8 cellular contexts compared by ENCODE assay signal in genomic region chr2:162261032-162261945, GRCh38. TPM values are rescaled to one million over a fixed set of nuclear protein-coding genes. Genes with fewer than 3 reads are reported as not detected.
DNase-seq lines count a peak whose midpoint lies in the region; ATAC-seq and TF ChIP-seq lines count a peak whose summit lies in the region.

No MANE protein-coding gene starts in this region.

- H3K27me3 Mint-ChIP-seq in stimulated activated naive B cell treated with anti-CD40 and anti-IgM and Interleukin-4, amounts not matched to agents 10 μg/mL and 1 μg/mL and 100 μg/mL, for 72 hours = peaks cover 0 to 14% of the 10 kb centered on the region in 2 donors

- H3K9me3 ChIP-seq in gastroesophageal sphincter = no peaks in the 10 kb centered on the region

- WGBS in gastroesophageal sphincter (ENCODE audit: low coverage in 1 of 2), 2 donors = 75 to 86% methylated on average over 3 of the region's 4 CpGs

- H3K4me1 ChIP-seq in gastroesophageal sphincter = peaks cover 0 to 12% (median 0%) of the 10 kb centered on the region in 3 donors

- peaks cover 0 to 8% of the 10 kb centered on the region in 2 donors for H3K36me3 ChIP-seq in gastroesophageal sphincter

- no peak overlapping the region for H3K27ac Mint-ChIP-seq in stimulated activated naive B cell treated with anti-CD40 and anti-IgM and Interleukin-4, amounts not matched to agents 10 μg/mL and 1 μg/mL and 100 μg/mL, for 72 hours

- H3K4me1 Mint-ChIP-seq in stimulated activated naive B cell treated with anti-CD40 and anti-IgM and Interleukin-4, amounts not matched to agents 10 μg/mL and 1 μg/mL and 100 μg/mL, for 72 hours = peaks cover 6 to 11% of the 10 kb centered on the region in 2 donors

- H3K36me3 Mint-ChIP-seq in stimulated activated naive B cell treated with anti-CD40 and anti-IgM and Interleukin-4, amounts not matched to agents 10 μg/mL and 1 μg/mL and 100 μg/mL, for 72 hours = peaks cover 9 to 21% of the 10 kb centered on the region in 2 donors

- TF ChIP-seq EP300 in gastroesophageal sphincter (IDR thresholded peaks at IDR 0.05) = no peak

- peak; percentile 2 for DNase-seq in NCI-H345 (lab: John Stamatoyannopoulos, UW)
- no peak for DNase-seq in NCI-H345 treated with DMSO at 0.1 percent for 48 hours (lab: John Stamatoyannopoulos, UW; ENCODE audit: unreplicated experiment)
- peak; percentile 55 for DNase-seq in SKM-1 (lab: John Stamatoyannopoulos, UW; ENCODE audit: unreplicated experiment)
- DNase-seq in stimulated activated naive B cell treated with anti-CD40 and anti-IgM and Interleukin-4, amounts not matched to agents 10 μg/mL and 1 μg/mL and 100 μg/mL, for 72 hours = no peak
- no peak for DNase-seq in NCI-H2107 (lab: John Stamatoyannopoulos, UW)

- no peak overlapping the region for H3K4me3 Mint-ChIP-seq in stimulated activated naive B cell treated with anti-CD40 and anti-IgM and Interleukin-4, amounts not matched to agents 10 μg/mL and 1 μg/mL and 100 μg/mL, for 72 hours

- H3K27ac ChIP-seq in gastroesophageal sphincter = peak overlapping the region in 3 of 4 donors; percentile 40 to 69 (median 66)

- peak; percentile 58 for ATAC-seq in HG02981 (IDR thresholded peaks at IDR 0.05; ENCODE audit: unreplicated experiment)
- ATAC-seq in gastroesophageal sphincter = peak; percentile 79
- peak; percentile 53 to 64 for ATAC-seq in stimulated activated naive B cell treated with anti-CD40 and anti-IgM and Interleukin-4, amounts not matched to agents 10 μg/mL and 1 μg/mL and 100 μg/mL, for 72 hours (replicated peaks)
- ATAC-seq in GM21526 (IDR thresholded peaks at IDR 0.05; ENCODE audit: low FRiP score, unreplicated experiment) = no peak

- no peaks in the 10 kb centered on the region for H3K9me3 Mint-ChIP-seq in stimulated activated naive B cell treated with anti-CD40 and anti-IgM and Interleukin-4, amounts not matched to agents 10 μg/mL and 1 μg/mL and 100 μg/mL, for 72 hours

- TF ChIP-seq POLR2A in gastroesophageal sphincter (IDR thresholded peaks at IDR 0.05) = no peak

- no peak overlapping the region for H3K4me3 ChIP-seq in gastroesophageal sphincter

- H3K27me3 ChIP-seq in gastroesophageal sphincter = no peaks in the 10 kb centered on the region

- no peak for TF ChIP-seq CTCF in gastroesophageal sphincter (IDR thresholded peaks at IDR 0.05)

RNA-seq across cellular contexts. Expression of gene FAP, which starts 18.0 kb away (rescaled TPM):
- total RNA-seq in gastroesophageal sphincter = 10 to 100 TPM in 2 of 4 donors, 1 to 10 TPM in 2; 4.6 to 14.0 (median 11.1) TPM

RNA-seq across cellular contexts. Expression of gene IFIH1, which starts 57.2 kb away (rescaled TPM):
- 10 to 100 TPM in 3 of 4 donors, 1 to 10 TPM in 1; 7.1 to 24.1 (median 16.1) TPM for total RNA-seq in gastroesophageal sphincter

Comparison
In these comparisons a context has a peak if more than half of its experiments do, and no peak if none do; other contexts are left out.
1. DNase-seq: peak in NCI-H345 (single experiment) and SKM-1 (single experiment); none in NCI-H345 treated with DMSO at 0.1 percent for 48 hours (single experiment), stimulated activated naive B cell treated with anti-CD40 and anti-IgM and Interleukin-4, amounts not matched to agents 10 μg/mL and 1 μg/mL and 100 μg/mL, for 72 hours (single experiment) and NCI-H2107 (single experiment).